2 cellular contexts compared by ENCODE assay signal in genomic region chr21:35635261-35635660, GRCh38.
TF ChIP-seq lines count a peak whose summit lies in the region.

No MANE protein-coding gene starts in this region.

TF ChIP-seq in K562, 482 proteins besides CTCF, POLR2A, EP300 and RAD21:
- TF ChIP-seq, protein P1, sequence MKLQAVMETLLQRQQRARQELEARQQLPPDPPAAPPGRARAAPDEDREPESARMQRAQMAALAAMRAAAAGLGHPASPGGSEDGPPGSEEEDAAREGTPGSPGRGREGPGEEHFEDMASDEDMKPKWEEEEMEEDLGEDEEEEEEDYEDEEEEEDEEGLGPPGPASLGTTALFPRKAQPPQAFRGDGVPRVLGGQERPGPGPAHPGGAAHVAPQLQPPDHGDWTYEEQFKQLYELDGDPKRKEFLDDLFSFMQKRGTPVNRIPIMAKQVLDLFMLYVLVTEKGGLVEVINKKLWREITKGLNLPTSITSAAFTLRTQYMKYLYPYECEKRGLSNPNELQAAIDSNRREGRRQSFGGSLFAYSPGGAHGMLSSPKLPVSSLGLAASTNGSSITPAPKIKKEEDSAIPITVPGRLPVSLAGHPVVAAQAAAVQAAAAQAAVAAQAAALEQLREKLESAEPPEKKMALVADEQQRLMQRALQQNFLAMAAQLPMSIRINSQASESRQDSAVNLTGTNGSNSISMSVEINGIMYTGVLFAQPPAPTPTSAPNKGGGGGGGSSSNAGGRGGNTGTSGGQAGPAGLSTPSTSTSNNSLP (IDR thresholded peaks at IDR 0.05; ENCODE audit: borderline replicate concordance, low read depth, low read length), result no peak
- TF ChIP-seq ZNF592 (IDR thresholded peaks at IDR 0.05), result no peak
- no peak for TF ChIP-seq ETS2 (tag; IDR thresholded peaks at IDR 0.05; ENCODE audit: borderline replicate concordance, poor library complexity, severe bottlenecking)
- TF ChIP-seq, protein P2, sequence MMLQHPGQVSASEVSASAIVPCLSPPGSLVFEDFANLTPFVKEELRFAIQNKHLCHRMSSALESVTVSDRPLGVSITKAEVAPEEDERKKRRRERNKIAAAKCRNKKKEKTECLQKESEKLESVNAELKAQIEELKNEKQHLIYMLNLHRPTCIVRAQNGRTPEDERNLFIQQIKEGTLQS (IDR thresholded peaks at IDR 0.05), result peak; percentile 39; the same call in 1 of the 2 replicates
- TF ChIP-seq, protein P2 (CRISPR knock-in tag; conservative IDR thresholded peaks at IDR 0.05), result no peak
- peak; percentile 52; the same call in 1 of the 2 replicates for TF ChIP-seq MAFG (tag; conservative IDR thresholded peaks at IDR 0.05)
- peak; percentile 66 for TF ChIP-seq FOSL1 (tag; conservative IDR thresholded peaks at IDR 0.05)
- TF ChIP-seq ELF1 (tag; IDR thresholded peaks at IDR 0.05), result no peak
- TF ChIP-seq, protein P3, sequence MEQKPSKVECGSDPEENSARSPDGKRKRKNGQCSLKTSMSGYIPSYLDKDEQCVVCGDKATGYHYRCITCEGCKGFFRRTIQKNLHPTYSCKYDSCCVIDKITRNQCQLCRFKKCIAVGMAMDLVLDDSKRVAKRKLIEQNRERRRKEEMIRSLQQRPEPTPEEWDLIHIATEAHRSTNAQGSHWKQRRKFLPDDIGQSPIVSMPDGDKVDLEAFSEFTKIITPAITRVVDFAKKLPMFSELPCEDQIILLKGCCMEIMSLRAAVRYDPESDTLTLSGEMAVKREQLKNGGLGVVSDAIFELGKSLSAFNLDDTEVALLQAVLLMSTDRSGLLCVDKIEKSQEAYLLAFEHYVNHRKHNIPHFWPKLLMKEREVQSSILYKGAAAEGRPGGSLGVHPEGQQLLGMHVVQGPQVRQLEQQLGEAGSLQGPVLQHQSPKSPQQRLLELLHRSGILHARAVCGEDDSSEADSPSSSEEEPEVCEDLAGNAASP (IDR thresholded peaks at IDR 0.05), result no peak
- no peak for TF ChIP-seq NRF1 (conservative IDR thresholded peaks at IDR 0.05 in 1 of 2, IDR thresholded peaks at IDR 0.05 in 1 of 2)
- no peak for TF ChIP-seq ZBED1 (IDR thresholded peaks at IDR 0.05)

TF ChIP-seq in HepG2, 621 proteins besides CTCF, POLR2A, EP300 and RAD21 (continued from another document):
- TF ChIP-seq IRF9 (CRISPR knock-in tag; IDR thresholded peaks at IDR 0.05; ENCODE audit: borderline replicate concordance) (no peak), ZNF883 (CRISPR knock-in tag; IDR thresholded peaks at IDR 0.05; ENCODE audit: not compliant biosample characterization) (no peak), HCFC1 (IDR thresholded peaks at IDR 0.05; ENCODE audit: low read depth, low read length) (no peak), EED (CRISPR knock-in tag; IDR thresholded peaks at IDR 0.05) (no peak)
